In genomic region chr15:45635191-45635638, GRCh38 we compare ENCODE assay signal across 8 cellular contexts. TPM values are rescaled to one million over a fixed set of nuclear protein-coding genes. Genes with fewer than 3 reads are reported as not detected.
DNase-seq lines count a peak whose midpoint lies in the region; ATAC-seq lines count a peak whose summit lies in the region.

No MANE protein-coding gene starts in this region.

- H3K27me3 ChIP-seq in effector memory CD4-positive, alpha-beta T cell (replicated peaks; ENCODE audit: control insufficient read depth, insufficient read depth, low read length, poor library complexity, severe bottlenecking) = no peaks in the 10 kb centered on the region
- H3K27me3 ChIP-seq in mononuclear cell (ENCODE audit: insufficient read depth, low read length) = no peaks in the 10 kb centered on the region

- peaks cover 5% of the 10 kb centered on the region for H3K36me3 ChIP-seq in effector memory CD4-positive, alpha-beta T cell (ENCODE audit: control insufficient read depth, insufficient read depth, low read length)

- peak; percentile 54 for DNase-seq in Daoy (ENCODE audit: low read depth)
- peak; percentile 25 for DNase-seq in Jurkat, Clone E6-1 (ENCODE audit: low read depth, low spot score)
- peak; percentile 37 to 47 for DNase-seq in activated CD4-positive, alpha-beta T cell treated with anti-CD3 and anti-CD28 coated beads, Interleukin-2, amount 50 U/mL, for 24 hours (ENCODE audit: low read depth in 1 of 2, low spot score in 1 of 2)
- DNase-seq in effector memory CD4-positive, alpha-beta T cell = peak; percentile 41 to 50 (median 43)
- DNase-seq in stimulated activated CD8-positive, alpha-beta memory T cell treated with anti-CD3 and anti-CD28 coated beads, Interleukin-4, amount 100 ng/mL, for 24 hours (ENCODE audit: low read depth) = peak; percentile 43
- DNase-seq in NCI-H446 (lab: John Stamatoyannopoulos, UW) = no peak

- H3K27ac ChIP-seq in effector memory CD4-positive, alpha-beta T cell (ENCODE audit: insufficient read depth, low read length, poor library complexity, severe bottlenecking) = peak overlapping the region; percentile 80

- peaks cover 21% of the 10 kb centered on the region for H3K4me1 ChIP-seq in effector memory CD4-positive, alpha-beta T cell (ENCODE audit: control insufficient read depth, insufficient read depth, low read length, poor library complexity, severe bottlenecking)
- H3K4me1 ChIP-seq in mononuclear cell (ENCODE audit: insufficient read depth, low read length) = peaks cover 61% of the 10 kb centered on the region

- peak; percentile 45 for ATAC-seq in GM21529 (IDR thresholded peaks at IDR 0.05; ENCODE audit: unreplicated experiment)

- peak overlapping the region; percentile 75 for H3K4me3 ChIP-seq in Jurkat, Clone E6-1 (ENCODE audit: low read length)
- H3K4me3 ChIP-seq in effector memory CD4-positive, alpha-beta T cell (ENCODE audit: insufficient read depth, low read depth, low read length, poor library complexity, severe bottlenecking) = peak overlapping the region; percentile 91
- H3K4me3 ChIP-seq in mononuclear cell (ENCODE audit: low read length) = peak overlapping the region; percentile 80

- no peaks in the 10 kb centered on the region for H3K9me3 ChIP-seq in effector memory CD4-positive, alpha-beta T cell (ENCODE audit: control insufficient read depth, low read length)
- no peaks in the 10 kb centered on the region for H3K9me3 ChIP-seq in mononuclear cell (ENCODE audit: low read depth, low read length)

RNA-seq across cellular contexts. Expression of gene SQOR, which starts 0.4 kb away (rescaled TPM):
- 35.1 and 46.1 TPM in 2 replicates for total RNA-seq in Daoy (2014; rRNA removed; shearing (Covaris generic))
- polyA plus RNA-seq in Jurkat, Clone E6-1 (2012; ENCODE audit: insufficient read depth, insufficient read length) = 24.5 TPM
- total RNA-seq in mononuclear cell = 57.1 TPM

RNA-seq across cellular contexts. Expression of gene BLOC1S6, which starts 48.0 kb away (rescaled TPM):
- total RNA-seq in Daoy (2014; rRNA removed; shearing (Covaris generic)) = 67.6 and 73.1 TPM in 2 replicates
- 54.6 TPM for polyA plus RNA-seq in Jurkat, Clone E6-1 (2012; ENCODE audit: insufficient read depth, insufficient read length)
- total RNA-seq in mononuclear cell = 102 TPM

Comparison
In these comparisons a context has a peak if more than half of its experiments do, and no peak if none do; other contexts are left out.
1. DNase-seq: peak in Daoy (single experiment), Jurkat, Clone E6-1 (single experiment), activated CD4-positive, alpha-beta T cell treated with anti-CD3 and anti-CD28 coated beads, Interleukin-2, amount 50 U/mL, for 24 hours (2 of 2), effector memory CD4-positive, alpha-beta T cell (3 of 3) and stimulated activated CD8-positive, alpha-beta memory T cell treated with anti-CD3 and anti-CD28 coated beads, Interleukin-4, amount 100 ng/mL, for 24 hours (single experiment); none in NCI-H446 (0 of 2).
2. Peak in every context shown above with its lines, with median percentiles within 50 percentile points of each other: H3K4me3 ChIP-seq.